ENCODE assay signal across 1 cellular context in the genomic region with DNA sequence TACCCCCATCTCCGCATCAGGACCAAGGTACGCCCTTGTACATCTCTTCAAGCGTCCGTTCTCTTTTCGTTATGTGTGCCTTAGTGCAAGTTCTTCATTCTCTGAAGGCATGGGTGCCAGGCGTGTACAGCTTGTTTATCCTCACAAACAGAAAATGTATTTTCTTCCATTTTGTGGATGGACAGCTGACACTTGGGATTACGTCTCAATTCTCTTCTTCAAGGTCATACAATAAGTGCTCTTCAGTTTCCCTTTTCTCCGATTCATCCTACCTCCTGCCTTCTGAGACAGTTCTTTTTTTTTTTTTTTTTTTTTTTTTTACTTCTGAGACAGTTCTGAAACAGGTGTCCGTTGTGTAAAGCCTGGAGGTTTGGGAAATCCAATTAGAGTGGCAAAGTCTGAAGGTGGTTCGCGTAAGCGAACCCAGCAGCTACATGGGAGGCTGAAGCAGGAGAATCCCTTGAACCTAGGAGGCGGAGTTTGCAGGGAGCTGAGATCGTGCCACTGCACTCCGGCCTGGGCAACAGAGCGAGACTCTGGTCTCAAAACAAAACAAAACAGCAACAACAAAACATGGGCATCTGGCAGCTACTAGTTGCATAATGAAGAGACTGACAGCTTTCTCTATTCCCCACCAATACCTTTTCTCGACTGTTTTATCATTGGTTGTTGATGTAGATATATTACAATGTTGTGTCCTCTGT.
TF ChIP-seq lines count a peak whose summit lies in the region.

No MANE protein-coding gene starts in this region.

TF ChIP-seq in K562, 482 proteins besides CTCF, POLR2A, EP300 and RAD21:
- TF ChIP-seq SIN3A (IDR thresholded peaks at IDR 0.05; ENCODE audit: borderline replicate concordance in 2 of 2, control insufficient read depth in 1 of 2, low read depth in 2 of 2, low read length in 2 of 2) (peak in 1 of 2 experiments; percentile 4; a peak in 2 of 4 replicates), CC2D1A (IDR thresholded peaks at IDR 0.05) (no peak), ZNF121 (CRISPR knock-in tag; conservative IDR thresholded peaks at IDR 0.05) (peak; percentile 38), RBBP5 (IDR thresholded peaks at IDR 0.05; ENCODE audit: borderline replicate concordance, insufficient read depth, low read length, poor library complexity, severe bottlenecking) (peak; percentile 6)
